In the genomic region with DNA sequence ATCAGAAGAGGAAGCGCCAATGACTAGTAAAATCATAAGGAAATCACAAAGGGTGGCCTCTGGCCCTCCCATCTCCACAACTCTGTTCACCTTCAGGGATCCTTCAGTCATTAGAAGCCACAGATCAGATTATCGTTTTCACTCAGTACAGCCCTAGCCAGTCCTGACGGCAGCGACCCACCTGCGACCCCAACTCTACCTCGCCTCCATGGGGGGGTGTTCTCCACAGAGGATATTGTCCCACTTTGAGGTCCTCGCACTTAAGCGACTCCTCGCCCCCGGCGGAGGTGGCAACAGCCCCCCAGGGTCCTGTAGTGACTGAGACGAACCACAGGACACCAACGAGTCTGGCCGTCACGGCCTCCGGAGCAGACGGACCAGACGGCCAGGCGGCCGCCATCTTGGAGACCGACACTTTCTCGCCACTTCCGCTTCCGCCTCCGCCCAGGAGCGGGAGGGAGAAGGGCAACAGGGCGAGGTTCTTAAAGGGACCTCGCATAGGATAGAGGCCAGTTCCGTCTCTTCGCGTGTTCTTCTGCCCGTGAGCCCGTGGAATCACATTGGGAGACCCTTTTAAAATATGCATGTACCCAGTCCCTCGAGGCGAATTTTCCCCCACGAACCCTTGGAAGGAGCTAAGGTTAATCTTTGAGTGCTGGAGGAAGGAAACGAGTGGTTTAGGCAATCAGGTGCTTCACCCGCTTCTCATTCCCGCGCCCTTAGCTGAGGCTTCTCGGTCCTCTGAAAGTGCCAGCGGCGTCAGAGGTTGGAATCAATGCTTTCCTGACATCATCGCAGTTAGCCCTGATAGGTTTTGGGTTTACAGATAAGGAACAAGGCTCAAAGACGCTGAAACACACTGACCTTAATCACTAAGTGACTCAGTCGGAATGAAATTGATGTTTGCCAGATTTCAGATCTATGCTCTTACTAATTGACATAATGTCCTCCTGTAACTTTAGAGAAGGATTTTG, we compare ENCODE assay signal across 8 cellular contexts. TPM values are rescaled to one million over a fixed set of nuclear protein-coding genes. Genes with fewer than 3 reads are reported as not detected.
DNase-seq lines count a peak whose midpoint lies in the region; ATAC-seq, FAIRE-seq and TF ChIP-seq lines count a peak whose summit lies in the region.

A gene (minus strand): TSS at position 421 of the 974 bp plus-strand sequence. CDS start 21 bp downstream, at position 400.

- no peak for FAIRE-seq in D721Med (lab: Jason Lieb, UNC)

- H3K4me3 ChIP-seq in OCI-LY7 (ENCODE audit: low read depth, low read length, poor library complexity, severe bottlenecking) (peak within 1 kb of the TSS; percentile 87), epithelial cell of proximal tubule (ENCODE audit: low read depth, low read length) (peak within 1 kb of the TSS; percentile 98)

- H4K20me1 ChIP-seq in OCI-LY7 (ENCODE audit: insufficient read depth, low read length), result no peaks in the 10 kb centered on the region

- DNase-seq in D721Med (ENCODE audit: insufficient read length, low spot score) (peak; percentile 81), HuH-7.5 (ENCODE audit: low spot score) (peak; percentile 66), OCI-LY7 (ENCODE audit: low spot score) (peak; percentile 91), activated T-cell treated with anti-CD3 and anti-CD28 coated beads for 4 hours (peak; percentile 75), epithelial cell of proximal tubule (ENCODE audit: low read depth) (no peak), mucosa of gallbladder (ENCODE audit: low spot score) (peak; percentile 88)
- peak; percentile 73 to 75 for DNase-seq in stimulated activated CD8-positive, alpha-beta memory T cell treated with anti-CD3 and anti-CD28 coated beads, Interleukin-4, amount 100 ng/mL, for 4 hours (ENCODE audit: low read depth in 2 of 2, low spot score in 1 of 2)

- CTCF ChIA-PET in OCI-LY7 (lab: Charles Lee; ENCODE audit: unreplicated experiment), result no interaction called here

- intact Hi-C loops in OCI-LY7 (cut with micrococcal nuclease; ENCODE audit: unreplicated experiment), result loop anchor here (2.0 to 10.0 kb wide), 2 partner anchors 648 to 1800 kb away; a partner anchor contains a TSS

- H2AFZ ChIP-seq in OCI-LY7 (ENCODE audit: low read length), result peak within 1 kb of the TSS; percentile 98

- H3K9me2 ChIP-seq in OCI-LY7 (ENCODE audit: insufficient read depth, low read length), result no peaks in the 10 kb centered on the region

- H3K36me3 ChIP-seq in OCI-LY7 (ENCODE audit: insufficient read depth, low read length), result peaks cover 13% of the 10 kb centered on the region

- TF ChIP-seq CTCF in D721Med (IDR thresholded peaks at IDR 0.05; ENCODE audit: insufficient read depth, missing control alignments), result no peak
- TF ChIP-seq CTCF in OCI-LY7 (conservative IDR thresholded peaks at IDR 0.05; ENCODE audit: low read length), result no peak
- no peak for TF ChIP-seq CTCF in epithelial cell of proximal tubule (conservative IDR thresholded peaks at IDR 0.05; ENCODE audit: low read depth, low read length)

- H3K9me3 ChIP-seq in OCI-LY7 (ENCODE audit: low read length), result no peaks in the 10 kb centered on the region

- POLR2A ChIA-PET in OCI-LY7 (lab: Charles Lee), result interaction anchor here (0.6 to 0.9 kb wide), 3 partner anchors 12 to 20 kb away, joined by 3 to 5 read pairs (median 4); no protein-coding TSS in a partner anchor

- peak within 1 kb of the TSS; percentile 88 for H3K4me2 ChIP-seq in OCI-LY7 (ENCODE audit: low read length)

- peak within 1 kb of the TSS; percentile 52 for H3K27ac ChIP-seq in OCI-LY7 (ENCODE audit: low read depth, low read length, poor library complexity, severe bottlenecking)

- TSS peak; percentile 97 for BruUV-seq in OCI-LY7 (replicated peaks; lab: Mats Ljungman, UMichigan)

- peaks cover 44% of the 10 kb centered on the region for H3K79me2 ChIP-seq in OCI-LY7 (ENCODE audit: insufficient read depth, low read depth, low read length)

- peak; percentile 100 for ATAC-seq in GM21526 (IDR thresholded peaks at IDR 0.05; ENCODE audit: low FRiP score, unreplicated experiment)

- peaks cover 24% of the 10 kb centered on the region for H3K4me1 ChIP-seq in OCI-LY7 (ENCODE audit: insufficient read depth, low read length, poor library complexity, severe bottlenecking)

RNA-seq across cellular contexts. Expression of the gene that starts here (rescaled TPM):
- 40.8 and 44.9 TPM in 2 replicates for total RNA-seq in OCI-LY7 (2014; rRNA removed; shearing (Covaris generic))
- total RNA-seq in OCI-LY7 (2022) (33.8 and 34.9 TPM in 2 replicates), epithelial cell of proximal tubule (43.3 and 59.5 TPM in 2 replicates), mucosa of gallbladder (40.8 TPM)
